2 cellular contexts compared by ENCODE assay signal in genomic region chr5:163245584-163245983, GRCh38.
TF ChIP-seq lines count a peak whose summit lies in the region.

No MANE protein-coding gene starts in this region.

TF ChIP-seq in GM23338, 12 proteins besides CTCF, POLR2A, EP300 and RAD21:
- TF ChIP-seq ETS1 (IDR thresholded peaks at IDR 0.05), result no peak
- TF ChIP-seq STAT1 (IDR thresholded peaks at IDR 0.05; ENCODE audit: unreplicated experiment), result no peak
- no peak for TF ChIP-seq ZNF331 (CRISPR knock-in tag; IDR thresholded peaks at IDR 0.05; ENCODE audit: low read depth)
- TF ChIP-seq POLR2AphosphoS5 (IDR thresholded peaks at IDR 0.05; ENCODE audit: low read depth), result no peak
- TF ChIP-seq REST (IDR thresholded peaks at IDR 0.05; ENCODE audit: unreplicated experiment), result no peak
- TF ChIP-seq EZH2 (IDR thresholded peaks at IDR 0.05; ENCODE audit: low read depth, unreplicated experiment), result no peak
- TF ChIP-seq CREB1 (CRISPR knock-in tag; IDR thresholded peaks at IDR 0.05; ENCODE audit: low read depth), result no peak
- TF ChIP-seq JUNB (IDR thresholded peaks at IDR 0.05; ENCODE audit: unreplicated experiment), result no peak
- TF ChIP-seq ZNF114 (CRISPR knock-in tag; IDR thresholded peaks at IDR 0.05), result no peak
- no peak for TF ChIP-seq EZH2phosphoT487 (IDR thresholded peaks at IDR 0.05; ENCODE audit: unreplicated experiment)
TF ChIP-seq in GM23338: peak in this region for 0.

TF ChIP-seq in H1, 55 proteins besides CTCF, POLR2A, EP300 and RAD21 (continued from another document):
- no peak for TF ChIP-seq SIN3A (conservative IDR thresholded peaks at IDR 0.05 in 1 of 2, IDR thresholded peaks at IDR 0.05 in 1 of 2; ENCODE audit: low read depth in 1 of 2, low read length in 2 of 2)
- TF ChIP-seq TBP (IDR thresholded peaks at IDR 0.05; ENCODE audit: low read depth, low read length), result no peak
- no peak for TF ChIP-seq ATF2 (IDR thresholded peaks at IDR 0.05; ENCODE audit: low read length)
- no peak for TF ChIP-seq KDM4A (IDR thresholded peaks at IDR 0.05; ENCODE audit: low read depth, low read length, severe bottlenecking)
- TF ChIP-seq ASH2L (IDR thresholded peaks at IDR 0.05; ENCODE audit: low read length), result no peak
